ENCODE assay signal across 23 cellular contexts in the genomic region with DNA sequence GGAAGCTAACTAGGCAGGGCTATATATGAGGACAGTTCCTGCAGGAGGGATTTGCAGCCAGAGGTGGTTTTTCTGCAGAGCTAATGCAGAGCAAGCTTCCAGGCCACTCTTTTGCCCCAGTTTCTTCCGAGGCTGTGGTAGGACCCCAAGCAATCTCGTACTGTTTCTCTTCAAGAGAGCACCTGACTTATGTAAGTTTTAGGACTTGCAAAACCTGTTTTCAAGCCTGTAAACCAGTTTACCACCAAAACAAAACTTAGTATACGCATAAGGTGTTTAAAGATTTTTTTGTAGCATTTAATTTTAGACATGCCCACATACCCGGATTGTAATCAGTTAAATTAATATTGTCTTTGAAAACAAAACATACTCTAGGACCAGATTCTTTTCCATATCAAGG. TPM values are rescaled to one million over a fixed set of nuclear protein-coding genes. Genes with fewer than 3 reads are reported as not detected.
DNase-seq lines count a peak whose midpoint lies in the region; ATAC-seq and TF ChIP-seq lines count a peak whose summit lies in the region.
"Had no signal": no experiment of that assay in that cellular context is flagged by ENCODE, and none has a peak within 500 bp of the region (broad histone marks: within the 10 kb centered on the region; RNA-seq: fewer than 3 reads in every experiment).

No MANE protein-coding gene starts in this region.

- H3K27me3 ChIP-seq in PC-9 (ENCODE audit: insufficient read depth, low read depth) = no peaks in the 10 kb centered on the region
- H3K27me3 ChIP-seq in upper lobe of right lung = no peaks in the 10 kb centered on the region
- H3K27me3 ChIP-seq: MG63 had no signal

- peak overlapping the region; percentile 35; the same call in 1 of the 2 replicates for H3K4me3 ChIP-seq in PC-9
- H3K4me3 ChIP-seq in upper lobe of right lung = no peak overlapping the region
- H3K4me3 ChIP-seq: K562, MG63 had no signal

- peak; percentile 36 for ATAC-seq in upper lobe of right lung
- no peak for ATAC-seq in HG03378 (IDR thresholded peaks at IDR 0.05; ENCODE audit: unreplicated experiment)
- ATAC-seq: CD8-positive, alpha-beta T cell; HepG2; K562 had no signal

- peaks cover 6% of the 10 kb centered on the region; the same call in 1 of the 2 replicates for H3F3A ChIP-seq in PC-9 (ENCODE audit: insufficient read depth, low read depth)

- peaks cover 21% of the 10 kb centered on the region for H3K4me1 ChIP-seq in PC-9 (replicated peaks; ENCODE audit: insufficient read depth)
- H3K4me1 ChIP-seq in upper lobe of right lung = peaks cover 4% of the 10 kb centered on the region

- no peaks in the 10 kb centered on the region for H3K36me3 ChIP-seq in PC-9 (ENCODE audit: low read depth)
- no peaks in the 10 kb centered on the region for H3K36me3 ChIP-seq in upper lobe of right lung
- H3K36me3 ChIP-seq: MG63 had no signal

- H3K9me2 ChIP-seq in PC-9 (ENCODE audit: insufficient read depth) = no peaks in the 10 kb centered on the region
- H3K9me2 ChIP-seq: SK-N-SH had no signal

- H4K20me1 ChIP-seq in PC-9 (ENCODE audit: insufficient read depth) = no peaks in the 10 kb centered on the region

- DNase-seq in DMS53 (lab: John Stamatoyannopoulos, UW) = peak; percentile 26
- no peak for DNase-seq in DMS53 treated with DMSO at 0.1 percent for 48 hours (lab: John Stamatoyannopoulos, UW; ENCODE audit: unreplicated experiment)
- DNase-seq in PC-9 = peak in 1 of 2 experiments; percentile 76
- peak; percentile 61 for DNase-seq in islet precursor cell
- no peak for DNase-seq in upper lobe of right lung
- DNase-seq in activated CD4-positive, alpha-beta T cell treated with anti-CD3 and anti-CD28 coated beads for 48 hours = no peak
- no peak for DNase-seq in HuH-7.5 (ENCODE audit: low spot score)
- DNase-seq: Caco-2; CD8-positive, alpha-beta T cell; HCEC 1CT; MG63; NCI-H1105 treated with DMSO at 0.1 percent for 48 hours; NCI-H146; NCI-H1930; NCI-H2227 treated with DMSO at 0.1 percent for 48 hours; NCI-H526 treated with DMSO at 0.1 percent for 48 hours; SK-N-SH; SW 1271 had no signal

- intact Hi-C loops in PC-9 (cut with micrococcal nuclease; ENCODE audit: unreplicated experiment) (no loop called here), upper lobe of right lung (cut with DNase I) (no loop called here)

- BruUV-seq in PC-9 (replicated peaks; lab: Mats Ljungman, UMichigan) = no TSS peak

- H3K4me2 ChIP-seq in PC-9 = peak overlapping the region; percentile 72
- H3K4me2 ChIP-seq: SK-N-SH had no signal

- H3K9me3 ChIP-seq in PC-9 (ENCODE audit: insufficient read depth, low read depth) = no peaks in the 10 kb centered on the region
- no peaks in the 10 kb centered on the region for H3K9me3 ChIP-seq in upper lobe of right lung
- H3K9me3 ChIP-seq: Caco-2, MG63, SK-N-SH had no signal

- CTCF ChIA-PET in PC-9 (lab: Charles Lee) = no interaction called here

- POLR2A ChIA-PET in PC-9 (lab: Charles Lee; ENCODE audit: unreplicated experiment) = interaction anchor here (0.7 kb wide), 1 partner anchor 105 kb away, joined by 4 read pairs; no protein-coding TSS in a partner anchor

- peak overlapping the region; percentile 67 for H2AFZ ChIP-seq in PC-9

- peak overlapping the region; percentile 19; the same call in 1 of the 2 replicates for H3K27ac ChIP-seq in PC-9
- no peak overlapping the region for H3K27ac ChIP-seq in upper lobe of right lung
- H3K27ac ChIP-seq: 22Rv1, C4-2B had no signal

- TF ChIP-seq CTCF in PC-9 (conservative IDR thresholded peaks at IDR 0.05) = no peak
- no peak for TF ChIP-seq CTCF in upper lobe of right lung (IDR thresholded peaks at IDR 0.05)

- H3K79me2 ChIP-seq in PC-9 (ENCODE audit: low read depth) = no peaks in the 10 kb centered on the region

RNA-seq across cellular contexts. Expression of a gene that starts 7.7 kb away (rescaled TPM):
- 306 and 350 TPM in 2 replicates for total RNA-seq in PC-9 (2021)
- 726 TPM for total RNA-seq in upper lobe of right lung

RNA-seq across cellular contexts. Expression of a gene that starts 59.4 kb away (rescaled TPM):
- total RNA-seq in PC-9 (2021) = 10.3 and 14.6 TPM in 2 replicates
- total RNA-seq in upper lobe of right lung = 15.7 TPM

Comparison
In these comparisons a context has a peak if more than half of its experiments do, and no peak if none do; other contexts are left out.
1. DNase-seq: peak in DMS53 (single experiment) and islet precursor cell (single experiment); none in DMS53 treated with DMSO at 0.1 percent for 48 hours (single experiment), upper lobe of right lung (single experiment), activated CD4-positive, alpha-beta T cell treated with anti-CD3 and anti-CD28 coated beads for 48 hours (single experiment) and HuH-7.5 (single experiment).